Comparison of ENCODE assay signal across 20 cellular contexts in the genomic region with DNA sequence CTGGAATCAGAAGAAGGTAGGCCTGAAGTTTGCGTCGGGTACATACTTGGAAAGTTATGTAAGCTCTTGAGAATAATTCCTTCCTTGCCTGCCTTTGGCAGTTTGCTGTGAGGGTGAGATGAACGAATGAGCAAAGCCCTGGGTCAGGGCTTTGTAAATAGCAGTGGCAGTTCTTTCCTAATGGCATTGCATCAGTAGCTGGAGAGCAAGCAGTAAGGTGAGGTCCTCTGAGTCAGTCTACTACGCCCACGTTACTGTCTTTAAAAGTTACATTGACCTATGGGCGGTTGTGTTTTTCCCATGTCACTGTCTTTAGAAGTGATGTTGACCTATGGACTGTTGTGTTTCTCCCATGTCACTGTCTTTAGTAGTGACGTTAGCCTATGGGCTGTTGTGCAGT.
A peak's percentile ranks its signal among the peaks of the same experiment; 100 is the strongest.
DNase-seq lines count a peak whose midpoint lies in the region; ATAC-seq, FAIRE-seq and TF ChIP-seq lines count a peak whose summit lies in the region.
"Had no signal": no experiment of that assay in that cellular context is flagged by ENCODE, and none has a peak within 500 bp of the region (broad histone marks: within the 10 kb centered on the region; RNA-seq: fewer than 3 reads in every experiment).

No MANE protein-coding gene starts in this region.

- POLR2A ChIA-PET in A549 (lab: Yijun Ruan, JAX), result no interaction called here

- H3K27ac ChIP-seq in A549 (peak overlapping the region; percentile 61 to 75), right lobe of liver (peak overlapping the region in 1 of 3 donors; percentile 65), heart right ventricle (no peak overlapping the region)
- H3K27ac ChIP-seq: tibial artery had no signal

- TF ChIP-seq RAD21 in A549 (conservative IDR thresholded peaks at IDR 0.05 in 1 of 2, IDR thresholded peaks at IDR 0.05 in 1 of 2), result no peak

- CTCF ChIA-PET in A549 (lab: Yijun Ruan, JAX), result interaction anchor here (1.9 kb wide), 1 partner anchor 40 kb away, joined by 4 read pairs; no protein-coding TSS in a partner anchor

- FAIRE-seq in A549 (lab: Jason Lieb, UNC), result no peak

- H3K27me3 ChIP-seq in right lobe of liver, result no peaks in the 10 kb centered on the region
- H3K27me3 ChIP-seq in heart right ventricle, result peaks cover 0 to 3% (median 0%) of the 10 kb centered on the region in 7 donors
- H3K27me3 ChIP-seq: sigmoid colon, tibial artery had no signal

- H3K36me3 ChIP-seq in right lobe of liver, result no peaks in the 10 kb centered on the region
- H3K36me3 ChIP-seq in heart right ventricle, result no peaks in the 10 kb centered on the region
- H3K36me3 ChIP-seq: HAP-1, sigmoid colon, tibial artery had no signal

- peak; percentile 28 to 38; a peak in 1 of 5 replicates for TF ChIP-seq EP300 in A549 (IDR thresholded peaks at IDR 0.05)

- TF ChIP-seq POLR2A in A549 (IDR thresholded peaks at IDR 0.05; ENCODE audit: low read length), result no peak
- TF ChIP-seq POLR2A in right lobe of liver (IDR thresholded peaks at IDR 0.05), result no peak

- TF ChIP-seq CTCF in A549 (IDR thresholded peaks at IDR 0.05) (no peak), epithelial cell of esophagus (IDR thresholded peaks at IDR 0.05; ENCODE audit: insufficient read depth, low read depth, low read length, missing control alignments) (no peak), right lobe of liver (IDR thresholded peaks at IDR 0.05) (no peak), heart right ventricle (IDR thresholded peaks at IDR 0.05) (no peak)

- peak overlapping the region; percentile 82 for H3K4me2 ChIP-seq in A549

- intact Hi-C loops in right lobe of liver (cut with DNase I) (no loop called here), heart right ventricle (cut with DNase I) (no loop called here)

- H3K9me3 ChIP-seq in A549, result no peaks in the 10 kb centered on the region
- H3K9me3 ChIP-seq in right lobe of liver, result no peaks in the 10 kb centered on the region
- peaks cover 0 to 5% (median 0%) of the 10 kb centered on the region in 11 donors for H3K9me3 ChIP-seq in heart right ventricle
- H3K9me3 ChIP-seq: HAP-1, sigmoid colon, tibial artery had no signal

- DNase-seq in A549 (ENCODE audit: low read depth in 1 of 2, low spot score in 1 of 2), result peak in 1 of 2 experiments; percentile 75
- peak; percentile 72 for DNase-seq in NCI-H460 (ENCODE audit: extremely low read depth, low read depth)
- DNase-seq in epithelial cell of esophagus (ENCODE audit: low read depth), result peak; percentile 93
- peak in 1 of 3 donors; percentile 67 for DNase-seq in right lobe of liver
- DNase-seq in heart right ventricle, result no peak
- no peak for DNase-seq in stimulated activated CD4-positive, alpha-beta T cell treated with anti-CD3 and anti-CD28 coated beads, Interleukin-4, amount 100 ng/mL, for 24 hours
- DNase-seq: activated CD4-positive, alpha-beta T cell treated with anti-CD3 and anti-CD28 coated beads for 4 hours; activated CD8-positive, alpha-beta memory T cell treated with anti-CD3 and anti-CD28 coated beads, Interleukin-2, amount 50 U/mL, for 4 hours; activated gamma-delta T cell treated with Interleukin-2 at 50 U/mL for 16 hours; CD8-positive, alpha-beta memory T cell; foreskin melanocyte; midbrain; NCI-H1105; SHP77 treated with DMSO at 0.1 percent for 48 hours; sigmoid colon; stimulated activated CD4-positive, alpha-beta T cell treated with anti-CD3 and anti-CD28 coated beads, Interleukin-4, amount 100 ng/mL, for 1 hour; tibial artery had no signal

- ATAC-seq in A549 (peak; percentile 79 to 91), right lobe of liver (peak; percentile 86 to 95 (median 88)), heart right ventricle (no peak), GM19452 (IDR thresholded peaks at IDR 0.05; ENCODE audit: unreplicated experiment) (no peak), GM21447 (IDR thresholded peaks at IDR 0.05; ENCODE audit: unreplicated experiment) (no peak)

- WGBS in A549 (ENCODE audit: missing lambda C conversion rate), result 20% methylated on average over 7 of the region's 7 CpGs
- 37% methylated on average over 7 of the region's 7 CpGs for WGBS in right lobe of liver (ENCODE audit: insufficient coverage, low coverage, low lambda C conversion rate, missing lambda C conversion rate)
- 86 to 87% methylated on average over 7 of the region's 7 CpGs for WGBS in heart right ventricle, 2 donors

- H3K4me1 ChIP-seq in A549, result peaks cover 31% of the 10 kb centered on the region
- peaks cover 0 to 16% (median 8%) of the 10 kb centered on the region in 4 donors for H3K4me1 ChIP-seq in right lobe of liver
- H3K4me1 ChIP-seq in heart right ventricle, result no peaks in the 10 kb centered on the region
- H3K4me1 ChIP-seq: HAP-1 had no signal

- peak overlapping the region; percentile 29 for H3K4me3 ChIP-seq in A549
- H3K4me3 ChIP-seq in epithelial cell of esophagus (ENCODE audit: low read length), result no peak overlapping the region
- no peak overlapping the region for H3K4me3 ChIP-seq in right lobe of liver
- no peak overlapping the region for H3K4me3 ChIP-seq in heart right ventricle
- H3K4me3 ChIP-seq: HAP-1, sigmoid colon, tibial artery had no signal

TF ChIP-seq in A549, 52 proteins besides CTCF, POLR2A, EP300 and RAD21 (continues in another document):
- TF ChIP-seq CEBPB (IDR thresholded peaks at IDR 0.05) (peak in 1 of 2 experiments; percentile 40; a peak in 3 of 4 replicates), JUN (IDR thresholded peaks at IDR 0.05) (no peak), RARB (CRISPR knock-in tag; IDR thresholded peaks at IDR 0.05) (no peak), KDM5A (IDR thresholded peaks at IDR 0.05) (no peak), ESRRA (IDR thresholded peaks at IDR 0.05; ENCODE audit: borderline replicate concordance, low read length) (no peak), FOSL2 (IDR thresholded peaks at IDR 0.05) (peak; percentile 17; the same call in 1 of the 2 replicates), FOSL2 (CRISPR knock-in tag; IDR thresholded peaks at IDR 0.05) (no peak), GATA3 (IDR thresholded peaks at IDR 0.05; ENCODE audit: borderline replicate concordance) (0 out of 2 replicates have a peak, but pooled peaks have one; percentile 3), RFX5 (IDR thresholded peaks at IDR 0.05) (no peak), HOXB5 (CRISPR knock-in tag; IDR thresholded peaks at IDR 0.05) (no peak), ZFP36 (IDR thresholded peaks at IDR 0.05; ENCODE audit: borderline replicate concordance, partially characterized antibody) (no peak), NR3C1 (IDR thresholded peaks at IDR 0.05) (no peak), NFE2L2 (conservative IDR thresholded peaks at IDR 0.05; ENCODE audit: low read length) (no peak), EHF (CRISPR knock-in tag; IDR thresholded peaks at IDR 0.05) (no peak), RCOR1 (IDR thresholded peaks at IDR 0.05; ENCODE audit: low read depth, low read length) (no peak), HOXA7 (CRISPR knock-in tag; IDR thresholded peaks at IDR 0.05) (no peak), POLR2AphosphoS2 (conservative IDR thresholded peaks at IDR 0.05; ENCODE audit: low read length) (no peak), RNF2 (IDR thresholded peaks at IDR 0.05; ENCODE audit: borderline replicate concordance, low read depth) (no peak), ZSCAN20 (CRISPR knock-in tag; IDR thresholded peaks at IDR 0.05) (no peak), EHMT2 (IDR thresholded peaks at IDR 0.05; ENCODE audit: low read depth) (no peak), HEYL (CRISPR knock-in tag; IDR thresholded peaks at IDR 0.05) (no peak), MAZ (IDR thresholded peaks at IDR 0.05; ENCODE audit: borderline replicate concordance, low read depth, low read length) (no peak)
- TF ChIP-seq, protein P1, sequence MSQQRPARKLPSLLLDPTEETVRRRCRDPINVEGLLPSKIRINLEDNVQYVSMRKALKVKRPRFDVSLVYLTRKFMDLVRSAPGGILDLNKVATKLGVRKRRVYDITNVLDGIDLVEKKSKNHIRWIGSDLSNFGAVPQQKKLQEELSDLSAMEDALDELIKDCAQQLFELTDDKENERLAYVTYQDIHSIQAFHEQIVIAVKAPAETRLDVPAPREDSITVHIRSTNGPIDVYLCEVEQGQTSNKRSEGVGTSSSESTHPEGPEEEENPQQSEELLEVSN (IDR thresholded peaks at IDR 0.05; ENCODE audit: borderline replicate concordance, low read depth), result no peak
- TF ChIP-seq, protein P2, sequence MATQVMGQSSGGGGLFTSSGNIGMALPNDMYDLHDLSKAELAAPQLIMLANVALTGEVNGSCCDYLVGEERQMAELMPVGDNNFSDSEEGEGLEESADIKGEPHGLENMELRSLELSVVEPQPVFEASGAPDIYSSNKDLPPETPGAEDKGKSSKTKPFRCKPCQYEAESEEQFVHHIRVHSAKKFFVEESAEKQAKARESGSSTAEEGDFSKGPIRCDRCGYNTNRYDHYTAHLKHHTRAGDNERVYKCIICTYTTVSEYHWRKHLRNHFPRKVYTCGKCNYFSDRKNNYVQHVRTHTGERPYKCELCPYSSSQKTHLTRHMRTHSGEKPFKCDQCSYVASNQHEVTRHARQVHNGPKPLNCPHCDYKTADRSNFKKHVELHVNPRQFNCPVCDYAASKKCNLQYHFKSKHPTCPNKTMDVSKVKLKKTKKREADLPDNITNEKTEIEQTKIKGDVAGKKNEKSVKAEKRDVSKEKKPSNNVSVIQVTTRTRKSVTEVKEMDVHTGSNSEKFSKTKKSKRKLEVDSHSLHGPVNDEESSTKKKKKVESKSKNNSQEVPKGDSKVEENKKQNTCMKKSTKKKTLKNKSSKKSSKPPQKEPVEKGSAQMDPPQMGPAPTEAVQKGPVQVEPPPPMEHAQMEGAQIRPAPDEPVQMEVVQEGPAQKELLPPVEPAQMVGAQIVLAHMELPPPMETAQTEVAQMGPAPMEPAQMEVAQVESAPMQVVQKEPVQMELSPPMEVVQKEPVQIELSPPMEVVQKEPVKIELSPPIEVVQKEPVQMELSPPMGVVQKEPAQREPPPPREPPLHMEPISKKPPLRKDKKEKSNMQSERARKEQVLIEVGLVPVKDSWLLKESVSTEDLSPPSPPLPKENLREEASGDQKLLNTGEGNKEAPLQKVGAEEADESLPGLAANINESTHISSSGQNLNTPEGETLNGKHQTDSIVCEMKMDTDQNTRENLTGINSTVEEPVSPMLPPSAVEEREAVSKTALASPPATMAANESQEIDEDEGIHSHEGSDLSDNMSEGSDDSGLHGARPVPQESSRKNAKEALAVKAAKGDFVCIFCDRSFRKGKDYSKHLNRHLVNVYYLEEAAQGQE (IDR thresholded peaks at IDR 0.05), result no peak
- TF ChIP-seq, protein P3, sequence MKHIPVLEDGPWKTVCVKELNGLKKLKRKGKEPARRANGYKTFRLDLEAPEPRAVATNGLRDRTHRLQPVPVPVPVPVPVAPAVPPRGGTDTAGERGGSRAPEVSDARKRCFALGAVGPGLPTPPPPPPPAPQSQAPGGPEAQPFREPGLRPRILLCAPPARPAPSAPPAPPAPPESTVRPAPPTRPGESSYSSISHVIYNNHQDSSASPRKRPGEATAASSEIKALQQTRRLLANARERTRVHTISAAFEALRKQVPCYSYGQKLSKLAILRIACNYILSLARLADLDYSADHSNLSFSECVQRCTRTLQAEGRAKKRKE (CRISPR knock-in tag; IDR thresholded peaks at IDR 0.05; ENCODE audit: low read depth), result no peak

Comparison
In these comparisons a context has a peak if more than half of its experiments do, and no peak if none do; other contexts are left out.
1. ATAC-seq: peak in A549 (2 of 2) and right lobe of liver (4 of 4); none in heart right ventricle (0 of 8), GM19452 (single experiment) and GM21447 (single experiment).
2. DNase-seq: peak in NCI-H460 (single experiment) and epithelial cell of esophagus (single experiment); none in heart right ventricle (0 of 2) and stimulated activated CD4-positive, alpha-beta T cell treated with anti-CD3 and anti-CD28 coated beads, Interleukin-4, amount 100 ng/mL, for 24 hours (single experiment).
3. H3K27ac ChIP-seq: peak in A549 (2 of 2); none in heart right ventricle (0 of 10).